8 cellular contexts compared by ENCODE assay signal in genomic region chr11:68040121-68040956, GRCh38. TPM values are rescaled to one million over a fixed set of nuclear protein-coding genes. Genes with fewer than 3 reads are reported as not detected.
A peak's percentile ranks its signal among the peaks of the same experiment; 100 is the strongest.
DNase-seq lines count a peak whose midpoint lies in the region; ATAC-seq and TF ChIP-seq lines count a peak whose summit lies in the region.

No MANE protein-coding gene starts in this region.

- H3K4me3 ChIP-seq in HUES6 (ENCODE audit: low read depth, low read length) (peak overlapping the region; percentile 4; the same call in 1 of the 2 replicates), brain microvascular endothelial cell (ENCODE audit: low read depth, low read length) (peak overlapping the region; percentile 68), kidney epithelial cell (ENCODE audit: low read depth, low read length) (peak overlapping the region; percentile 37)

- H3K36me3 ChIP-seq in HUES6 (ENCODE audit: control insufficient read depth, insufficient read depth, low read length) = peaks cover 13% of the 10 kb centered on the region; the same call in 1 of the 2 replicates
- peaks cover 31% of the 10 kb centered on the region for H3K36me3 ChIP-seq in brain microvascular endothelial cell (replicated peaks)
- no peaks in the 10 kb centered on the region for H3K36me3 ChIP-seq in kidney epithelial cell (ENCODE audit: control insufficient read depth, insufficient read depth, low read length)

- no peak overlapping the region; the same call in 1 of the 2 replicates for H3K27ac ChIP-seq in HUES6 (ENCODE audit: low read depth, low read length)
- H3K27ac ChIP-seq in brain microvascular endothelial cell = peak overlapping the region; percentile 75

- no peaks in the 10 kb centered on the region for H3K9me3 ChIP-seq in HUES6 (ENCODE audit: control insufficient read depth, insufficient read depth, low read depth, low read length)

- H3K4me1 ChIP-seq in HUES6 (ENCODE audit: control insufficient read depth, insufficient read depth, low read length) = peaks cover 34% of the 10 kb centered on the region

- ATAC-seq in GM19025 (IDR thresholded peaks at IDR 0.05; ENCODE audit: low read depth, unreplicated experiment) (peak; percentile 42), HG03135 (IDR thresholded peaks at IDR 0.05; ENCODE audit: unreplicated experiment) (no peak)

- TF ChIP-seq CTCF in brain microvascular endothelial cell (IDR thresholded peaks at IDR 0.05; ENCODE audit: low read depth, low read length, missing control alignments) (no peak), kidney epithelial cell (IDR thresholded peaks at IDR 0.05; ENCODE audit: insufficient read depth, low read length, poor library complexity, severe bottlenecking) (no peak)

- in situ Hi-C loops in brain microvascular endothelial cell (cut with HindIII; ENCODE audit: low pct_ligation_motif_present, low sequenced_read_pairs) = no loop called here

- peak; percentile 74 for DNase-seq in AG08396 (ENCODE audit: low spot score)
- DNase-seq in T-helper 2 cell = peak in 3 of 5 experiments; percentile 19 to 63 (median 54)
- peak; percentile 45 for DNase-seq in brain microvascular endothelial cell
- no peak for DNase-seq in kidney epithelial cell (ENCODE audit: low read depth)
- peak; percentile 44 for DNase-seq in stimulated activated CD4-positive, alpha-beta T cell treated with anti-CD3 and anti-CD28 coated beads, Interleukin-4, amount 100 ng/mL, for 24 hours

- H3K27me3 ChIP-seq in HUES6 (ENCODE audit: control insufficient read depth, insufficient read depth, low read length) (no peaks in the 10 kb centered on the region), brain microvascular endothelial cell (replicated peaks) (no peaks in the 10 kb centered on the region), kidney epithelial cell (ENCODE audit: control insufficient read depth, insufficient read depth, low read length) (no peaks in the 10 kb centered on the region)

- H3K9ac ChIP-seq in HUES6 (ENCODE audit: low read length) = peak overlapping the region; percentile 37

RNA-seq across cellular contexts. Expression of gene TCIRG1, which starts 1.5 kb away (rescaled TPM):
- 46.8 and 80.6 TPM in 2 replicates for total RNA-seq in kidney epithelial cell

RNA-seq across cellular contexts. Expression of gene NDUFS8, which starts 9.9 kb away (rescaled TPM):
- 246 and 284 TPM in 2 replicates for total RNA-seq in kidney epithelial cell

RNA-seq across cellular contexts. Expression of gene ALDH3B1, which starts 30.2 kb away (rescaled TPM):
- total RNA-seq in kidney epithelial cell = 1.2 and 2.6 TPM in 2 replicates

RNA-seq across cellular contexts. Expression of gene UNC93B1, which starts 36.4 kb away (rescaled TPM):
- 21.0 and 30.5 TPM in 2 replicates for total RNA-seq in kidney epithelial cell

Comparison
In these comparisons a context has a peak if more than half of its experiments do, and no peak if none do; other contexts are left out.
1. H3K4me3 ChIP-seq: peak in every context shown above with its lines; median percentile 68 in brain microvascular endothelial cell; 37 in kidney epithelial cell; 4 in HUES6.